Comparison of ENCODE assay signal across 27 cellular contexts in genomic region chr10:14534152-14534551, GRCh38.
DNase-seq lines count a peak whose midpoint lies in the region; ATAC-seq and TF ChIP-seq lines count a peak whose summit lies in the region.
"Had no signal": no experiment of that assay in that cellular context is flagged by ENCODE, and none has a peak within 500 bp of the region (broad histone marks: within the 10 kb centered on the region; RNA-seq: fewer than 3 reads in every experiment).

No MANE protein-coding gene starts in this region.

- H3K14ac ChIP-seq in IMR-90 (replicated peaks; ENCODE audit: low read depth, low read length) (no peak overlapping the region), neuronal stem cell (ENCODE audit: low read length) (peak overlapping the region; percentile 72)

- H3K9ac ChIP-seq in IMR-90 (ENCODE audit: low read depth, low read length), result no peak overlapping the region
- H3K9ac ChIP-seq in neuronal stem cell (ENCODE audit: low read depth, low read length, poor library complexity), result no peak overlapping the region

- H3K27me3 ChIP-seq in IMR-90 (ENCODE audit: control insufficient read depth, insufficient read depth, low read length), result no peaks in the 10 kb centered on the region
- H3K27me3 ChIP-seq in neuronal stem cell (ENCODE audit: control insufficient read depth in 3 of 3, insufficient read depth in 3 of 3, low read depth in 1 of 3, low read length in 3 of 3), result no peaks in the 10 kb centered on the region
- H3K27me3 ChIP-seq in uterus, result no peaks in the 10 kb centered on the region
- H3K27me3 ChIP-seq: foreskin keratinocyte, SJSA1 had no signal

- H4K8ac ChIP-seq in IMR-90 (ENCODE audit: low read depth in 2 of 2, low read length in 2 of 2), result no peak overlapping the region
- no peak overlapping the region for H4K8ac ChIP-seq in neuronal stem cell (ENCODE audit: low read depth, low read length)

- H4K5ac ChIP-seq in IMR-90 (ENCODE audit: low read depth, low read length), result no peak overlapping the region

- H3K56ac ChIP-seq in IMR-90 (ENCODE audit: extremely low read depth, insufficient read depth, low read length), result no peak overlapping the region

- TF ChIP-seq CTCF in IMR-90 (conservative IDR thresholded peaks at IDR 0.05; ENCODE audit: low read depth, low read length) (no peak), endothelial cell (IDR thresholded peaks at IDR 0.05; ENCODE audit: unreplicated experiment) (no peak), uterus (IDR thresholded peaks at IDR 0.05) (no peak)

- H3K9me1 ChIP-seq in IMR-90 (ENCODE audit: insufficient read depth, low read length), result peaks cover 37% of the 10 kb centered on the region

- H3K18ac ChIP-seq in IMR-90 (ENCODE audit: low read depth, low read length) (no peak overlapping the region), neuronal stem cell (ENCODE audit: low read length) (no peak overlapping the region)

- H3K9me3 Mint-ChIP-seq in T-helper 2 cell treated with Interferon-gamma antibody and Interleukin-4, amounts not matched to agents 5 μg/mL and 100 μg/mL, for 36 hours, result no peaks in the 10 kb centered on the region
- no peaks in the 10 kb centered on the region for H3K9me3 Mint-ChIP-seq in endothelial cell (ENCODE audit: unreplicated experiment)

- ATAC-seq in IMR-90 (ENCODE audit: low read depth) (no peak), GM21526 (IDR thresholded peaks at IDR 0.05; ENCODE audit: low FRiP score, unreplicated experiment) (no peak), GM18505 (IDR thresholded peaks at IDR 0.05; ENCODE audit: unreplicated experiment) (no peak)
- ATAC-seq: activated CD8-positive, alpha-beta memory T cell treated with anti-CD3 and anti-CD28 coated beads, Interleukin-2, amount 10 ng/mL, durations not matched to agents 7 days and 5 days; lower lobe of right lung had no signal

- no peak overlapping the region for H3K4me3 ChIP-seq in IMR-90 (ENCODE audit: insufficient read depth, low read depth, low read length)
- H3K4me3 ChIP-seq in neuronal stem cell (ENCODE audit: low read length in 2 of 2), result no peak overlapping the region
- no peak overlapping the region for H3K4me3 ChIP-seq in uterus
- H3K4me3 ChIP-seq: lower lobe of right lung, SJSA1, skin epidermis had no signal

- H4K91ac ChIP-seq in IMR-90 (ENCODE audit: insufficient read depth, low read depth, low read length) (0 out of 2 replicates have a peak overlapping the region, but pooled peaks have one; percentile 6), neuronal stem cell (ENCODE audit: low read depth, low read length, poor library complexity) (no peak overlapping the region)

- no peak overlapping the region for H2BK12ac ChIP-seq in neuronal stem cell (ENCODE audit: low read length)

- POLR2A ChIA-PET in IMR-90 (lab: Charles Lee; ENCODE audit: unreplicated experiment), result no interaction called here

- in situ Hi-C loops in IMR-90 (cut with MboI; ENCODE audit: low sequenced_read_pairs), result no loop called here

- no CpG with 5 or more reads among the region's 7 CpGs for WGBS in IMR-90 (ENCODE audit: extremely low coverage in 2 of 2, insufficient read length in 1 of 2), 2 experiments
- no CpG with 5 or more reads among the region's 7 CpGs for WGBS in neuronal stem cell (ENCODE audit: extremely low coverage in 2 of 2, insufficient read length in 2 of 2, insufficient replicate concordance in 1 of 2), 2 donors

- H3K23ac ChIP-seq in IMR-90 (ENCODE audit: low read depth, low read length) (no peak overlapping the region), neuronal stem cell (ENCODE audit: low read depth, low read length, poor library complexity) (no peak overlapping the region)

- no peak for TF ChIP-seq POLR2A in IMR-90 (IDR thresholded peaks at IDR 0.05; ENCODE audit: low read depth, low read length)
- TF ChIP-seq POLR2A in GM18505 (IDR thresholded peaks at IDR 0.05; ENCODE audit: borderline replicate concordance, extremely low read depth, insufficient read depth, insufficient read length), result no peak
- no peak for TF ChIP-seq POLR2A in uterus (IDR thresholded peaks at IDR 0.05)

- peaks cover 34% of the 10 kb centered on the region for H3K36me3 ChIP-seq in IMR-90 (ENCODE audit: control insufficient read depth, insufficient read depth, low read length)
- H3K36me3 ChIP-seq in neuronal stem cell (replicated peaks in 1 of 2; ENCODE audit: control insufficient read depth in 2 of 2, insufficient read depth in 2 of 2, low read length in 2 of 2), result peaks cover 2 to 29% of the 10 kb centered on the region in 2 donors
- H3K36me3 ChIP-seq in uterus, result no peaks in the 10 kb centered on the region

- H3K4me1 Mint-ChIP-seq in T-helper 2 cell treated with Interferon-gamma antibody and Interleukin-4, amounts not matched to agents 5 μg/mL and 100 μg/mL, for 36 hours (ENCODE audit: low read depth), result peaks cover 45% of the 10 kb centered on the region
- H3K4me1 Mint-ChIP-seq in endothelial cell (ENCODE audit: unreplicated experiment), result peaks cover 45% of the 10 kb centered on the region

- H3K4me1 ChIP-seq in IMR-90 (ENCODE audit: control insufficient read depth, insufficient read depth, low read length), result peaks cover 37% of the 10 kb centered on the region
- H3K4me1 ChIP-seq in neuronal stem cell (ENCODE audit: control insufficient read depth in 2 of 2, insufficient read depth in 1 of 2, low read depth in 1 of 2, low read length in 2 of 2), result peaks cover 0 to 2% of the 10 kb centered on the region in 2 donors
- no peaks in the 10 kb centered on the region for H3K4me1 ChIP-seq in uterus
- H3K4me1 ChIP-seq: foreskin keratinocyte had no signal

- H3K27me3 Mint-ChIP-seq in T-helper 2 cell treated with Interferon-gamma antibody and Interleukin-4, amounts not matched to agents 5 μg/mL and 100 μg/mL, for 36 hours (ENCODE audit: low read depth), result no peaks in the 10 kb centered on the region
- peaks cover 10% of the 10 kb centered on the region for H3K27me3 Mint-ChIP-seq in endothelial cell (ENCODE audit: unreplicated experiment)
- H3K27me3 Mint-ChIP-seq: activated CD8-positive, alpha-beta memory T cell treated with anti-CD3 and anti-CD28 coated beads, Interleukin-2, amount 10 ng/mL, durations not matched to agents 7 days and 5 days; B cell had no signal

- CTCF ChIA-PET in IMR-90 (lab: Yijun Ruan, JAX), result no interaction called here

- H2AK9ac ChIP-seq in IMR-90 (replicated peaks; ENCODE audit: low read depth, low read length, poor library complexity), result no peak overlapping the region

- H3K27ac ChIP-seq in IMR-90 (ENCODE audit: insufficient read depth, low read length), result no peak overlapping the region
- no peak overlapping the region for H3K27ac ChIP-seq in neuronal stem cell (replicated peaks; ENCODE audit: low read length)
- no peak overlapping the region for H3K27ac ChIP-seq in uterus
- H3K27ac ChIP-seq: epithelial cell of prostate, foreskin keratinocyte, lower lobe of right lung, SJSA1, skin epidermis had no signal

- H2AFZ ChIP-seq in IMR-90 (replicated peaks; ENCODE audit: low read length, poor library complexity), result no peak overlapping the region
- no peak overlapping the region for H2AFZ ChIP-seq in neuronal stem cell (ENCODE audit: low read length)

- dilution Hi-C loops in IMR-90 (cut with HindIII; ENCODE audit: low sequenced_read_pairs, unreplicated experiment), result no loop called here

- intact Hi-C loops in IMR-90 (cut with micrococcal nuclease) (no loop called here), uterus (cut with DNase I; ENCODE audit: low total_unique reads) (no loop called here)

- no peak overlapping the region for H2BK20ac ChIP-seq in IMR-90 (ENCODE audit: low read depth, low read length)

- H3K9me3 ChIP-seq in IMR-90 (ENCODE audit: control insufficient read depth, insufficient read depth, low read length), result no peaks in the 10 kb centered on the region
- no peaks in the 10 kb centered on the region for H3K9me3 ChIP-seq in neuronal stem cell (replicated peaks in 1 of 2; ENCODE audit: control insufficient read depth in 2 of 2, insufficient read depth in 1 of 2, low read depth in 1 of 2, low read length in 2 of 2)
- H3K9me3 ChIP-seq in uterus, result no peaks in the 10 kb centered on the region
- H3K9me3 ChIP-seq: lower lobe of right lung, SJSA1 had no signal

- H3K27ac Mint-ChIP-seq in T-helper 2 cell treated with Interferon-gamma antibody and Interleukin-4, amounts not matched to agents 5 μg/mL and 100 μg/mL, for 36 hours, result peak overlapping the region; percentile 6
- peak overlapping the region; percentile 80 for H3K27ac Mint-ChIP-seq in endothelial cell (ENCODE audit: unreplicated experiment)
- H3K27ac Mint-ChIP-seq: activated CD8-positive, alpha-beta memory T cell treated with anti-CD3 and anti-CD28 coated beads, Interleukin-2, amount 10 ng/mL, durations not matched to agents 7 days and 5 days had no signal

- DNase-seq in T-helper 2 cell treated with Interferon-gamma antibody and Interleukin-4, amounts not matched to agents 5 μg/mL and 100 μg/mL, for 36 hours (ENCODE audit: low spot score), result no peak
- DNase-seq in T-helper 2 cell (no peak), IMR-90 (no peak), endothelial cell (ENCODE audit: low spot score) (no peak), neuronal stem cell (ENCODE audit: low spot score) (no peak), uterus (no peak)
- DNase-seq: 8988T; activated CD8-positive, alpha-beta memory T cell treated with anti-CD3 and anti-CD28 coated beads, Interleukin-2, amount 10 ng/mL, durations not matched to agents 7 days and 5 days; activated gamma-delta T cell; caudate nucleus; foreskin keratinocyte; HCEC 1CT; hippocampal formation; Kasumi-1; lower lobe of right lung; NCI-H1930; NCI-H226; NCI-H82; stimulated activated CD4-positive, alpha-beta T cell treated with anti-CD3 and anti-CD28 coated beads, Interleukin-2, amount 100 ng/mL, for 24 hours; stimulated activated naive CD4-positive, alpha-beta T cell; trophoblast cell had no signal

- no peak overlapping the region for H3K4me3 Mint-ChIP-seq in T-helper 2 cell treated with Interferon-gamma antibody and Interleukin-4, amounts not matched to agents 5 μg/mL and 100 μg/mL, for 36 hours
- H3K4me3 Mint-ChIP-seq in endothelial cell (ENCODE audit: unreplicated experiment), result no peak overlapping the region
- H3K4me3 Mint-ChIP-seq: activated CD8-positive, alpha-beta memory T cell treated with anti-CD3 and anti-CD28 coated beads, Interleukin-2, amount 10 ng/mL, durations not matched to agents 7 days and 5 days; B cell had no signal

- H3K79me1 ChIP-seq in IMR-90 (ENCODE audit: low read depth in 1 of 2, low read length in 2 of 2) (peaks cover 58 to 99% of the 10 kb centered on the region in 2 experiments), neuronal stem cell (ENCODE audit: low read depth, low read length) (peaks cover 12% of the 10 kb centered on the region)

- BruUV-seq in IMR-90 (replicated peaks; lab: Mats Ljungman, UMichigan), result no TSS peak

- H3K4ac ChIP-seq in IMR-90 (ENCODE audit: low read depth, low read length) (no peak overlapping the region), neuronal stem cell (ENCODE audit: low read length) (no peak overlapping the region)

- H2BK120ac ChIP-seq in IMR-90 (ENCODE audit: low read depth, low read length) (no peak overlapping the region), neuronal stem cell (ENCODE audit: low read depth, low read length) (no peak overlapping the region)

- H4K20me1 ChIP-seq in IMR-90 (ENCODE audit: insufficient read depth, low read length), result peaks cover 73% of the 10 kb centered on the region

- H2BK5ac ChIP-seq in IMR-90 (ENCODE audit: low read depth, low read length, poor library complexity, severe bottlenecking), result no peak overlapping the region
- H2BK5ac ChIP-seq in neuronal stem cell (ENCODE audit: low read length), result no peak overlapping the region

- no peak overlapping the region for H3K4me2 ChIP-seq in IMR-90 (ENCODE audit: low read depth, low read length)
- H3K4me2 ChIP-seq in neuronal stem cell (ENCODE audit: insufficient read depth, low read length, poor library complexity, severe bottlenecking), result no peak overlapping the region

- no peak overlapping the region for H2BK15ac ChIP-seq in IMR-90 (ENCODE audit: low read depth, low read length)
- H2BK15ac ChIP-seq in neuronal stem cell (ENCODE audit: low read length), result no peak overlapping the region

- TF ChIP-seq RAD21 in IMR-90 (IDR thresholded peaks at IDR 0.05; ENCODE audit: low read length), result no peak

- H2AK5ac ChIP-seq in IMR-90 (ENCODE audit: low read depth, low read length), result no peak overlapping the region
- no peak overlapping the region for H2AK5ac ChIP-seq in neuronal stem cell (ENCODE audit: low read depth, low read length)

- peaks cover 42% of the 10 kb centered on the region for H3K36me3 Mint-ChIP-seq in T-helper 2 cell treated with Interferon-gamma antibody and Interleukin-4, amounts not matched to agents 5 μg/mL and 100 μg/mL, for 36 hours (ENCODE audit: low read depth)
- peaks cover 51% of the 10 kb centered on the region for H3K36me3 Mint-ChIP-seq in endothelial cell (ENCODE audit: low read depth, unreplicated experiment)
